1 cellular context compared by ENCODE assay signal in the genomic region with DNA sequence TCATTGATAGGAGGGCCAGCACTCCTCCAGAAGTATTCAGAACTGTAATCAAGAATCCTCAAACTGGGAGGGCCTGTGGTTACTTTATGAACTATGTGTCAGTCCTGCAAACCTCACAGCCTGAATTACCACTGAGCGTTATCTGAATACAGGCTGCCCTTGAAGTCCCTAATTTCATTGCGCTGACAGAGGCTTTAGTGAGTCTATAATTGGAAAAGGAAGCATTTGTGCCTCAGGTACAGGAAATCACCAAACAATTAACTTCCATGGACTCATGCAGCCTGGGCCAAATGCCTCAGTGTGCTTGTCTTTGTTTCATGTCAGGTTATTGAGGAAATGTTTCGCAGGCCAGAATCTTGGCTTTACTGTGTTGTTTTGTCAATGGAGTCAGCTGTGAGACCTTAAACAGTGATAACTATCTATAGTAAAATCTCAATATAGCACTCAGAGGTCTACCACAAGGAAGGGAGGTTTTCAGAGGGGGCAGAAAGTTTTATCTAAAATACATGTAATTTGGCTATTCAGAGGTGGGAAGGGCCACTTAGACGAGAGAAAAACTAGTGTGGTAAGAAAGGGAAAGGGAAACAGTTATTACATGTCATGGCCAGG.
TF ChIP-seq lines count a peak whose summit lies in the region.

No MANE protein-coding gene starts in this region.

TF ChIP-seq in H1, 55 proteins besides CTCF, POLR2A, EP300 and RAD21 (continued from another document):
- TF ChIP-seq, protein P1, sequence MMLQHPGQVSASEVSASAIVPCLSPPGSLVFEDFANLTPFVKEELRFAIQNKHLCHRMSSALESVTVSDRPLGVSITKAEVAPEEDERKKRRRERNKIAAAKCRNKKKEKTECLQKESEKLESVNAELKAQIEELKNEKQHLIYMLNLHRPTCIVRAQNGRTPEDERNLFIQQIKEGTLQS (IDR thresholded peaks at IDR 0.05; ENCODE audit: insufficient read depth, low read depth, low read length), result no peak
- TF ChIP-seq SRF (IDR thresholded peaks at IDR 0.05; ENCODE audit: low read depth, low read length) (no peak), YY1 (IDR thresholded peaks at IDR 0.05; ENCODE audit: low read depth, low read length) (no peak), ASH2L (IDR thresholded peaks at IDR 0.05; ENCODE audit: low read length) (no peak), FOSL1 (IDR thresholded peaks at IDR 0.05; ENCODE audit: insufficient read depth, low read depth, low read length) (no peak), BRCA1 (IDR thresholded peaks at IDR 0.05; ENCODE audit: low read depth, low read length) (no peak), MAFK (IDR thresholded peaks at IDR 0.05; ENCODE audit: low read depth, low read length) (no peak), SP4 (IDR thresholded peaks at IDR 0.05; ENCODE audit: low read length) (no peak), RBBP5 (IDR thresholded peaks at IDR 0.05; ENCODE audit: borderline replicate concordance, low read depth, low read length) (no peak), TCF12 (IDR thresholded peaks at IDR 0.05; ENCODE audit: low read depth, low read length) (no peak), SIRT6 (IDR thresholded peaks at IDR 0.05; ENCODE audit: low read length) (no peak), JUN (IDR thresholded peaks at IDR 0.05; ENCODE audit: low read depth, low read length) (no peak), GTF2F1 (IDR thresholded peaks at IDR 0.05; ENCODE audit: borderline replicate concordance, low read depth, low read length) (no peak), CEBPB (IDR thresholded peaks at IDR 0.05; ENCODE audit: low read depth, low read length) (no peak), CHD2 (IDR thresholded peaks at IDR 0.05; ENCODE audit: low read length) (no peak), SAP30 (IDR thresholded peaks at IDR 0.05; ENCODE audit: insufficient read depth, insufficient replicate concordance, low read length) (no peak), CHD1 (IDR thresholded peaks at IDR 0.05; ENCODE audit: low read depth, low read length) (no peak)
- TF ChIP-seq, protein P2, sequence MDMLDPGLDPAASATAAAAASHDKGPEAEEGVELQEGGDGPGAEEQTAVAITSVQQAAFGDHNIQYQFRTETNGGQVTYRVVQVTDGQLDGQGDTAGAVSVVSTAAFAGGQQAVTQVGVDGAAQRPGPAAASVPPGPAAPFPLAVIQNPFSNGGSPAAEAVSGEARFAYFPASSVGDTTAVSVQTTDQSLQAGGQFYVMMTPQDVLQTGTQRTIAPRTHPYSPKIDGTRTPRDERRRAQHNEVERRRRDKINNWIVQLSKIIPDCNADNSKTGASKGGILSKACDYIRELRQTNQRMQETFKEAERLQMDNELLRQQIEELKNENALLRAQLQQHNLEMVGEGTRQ (IDR thresholded peaks at IDR 0.05; ENCODE audit: low read length), result no peak
TF ChIP-seq in H1: peak in this region for 0.
